In the genomic region with DNA sequence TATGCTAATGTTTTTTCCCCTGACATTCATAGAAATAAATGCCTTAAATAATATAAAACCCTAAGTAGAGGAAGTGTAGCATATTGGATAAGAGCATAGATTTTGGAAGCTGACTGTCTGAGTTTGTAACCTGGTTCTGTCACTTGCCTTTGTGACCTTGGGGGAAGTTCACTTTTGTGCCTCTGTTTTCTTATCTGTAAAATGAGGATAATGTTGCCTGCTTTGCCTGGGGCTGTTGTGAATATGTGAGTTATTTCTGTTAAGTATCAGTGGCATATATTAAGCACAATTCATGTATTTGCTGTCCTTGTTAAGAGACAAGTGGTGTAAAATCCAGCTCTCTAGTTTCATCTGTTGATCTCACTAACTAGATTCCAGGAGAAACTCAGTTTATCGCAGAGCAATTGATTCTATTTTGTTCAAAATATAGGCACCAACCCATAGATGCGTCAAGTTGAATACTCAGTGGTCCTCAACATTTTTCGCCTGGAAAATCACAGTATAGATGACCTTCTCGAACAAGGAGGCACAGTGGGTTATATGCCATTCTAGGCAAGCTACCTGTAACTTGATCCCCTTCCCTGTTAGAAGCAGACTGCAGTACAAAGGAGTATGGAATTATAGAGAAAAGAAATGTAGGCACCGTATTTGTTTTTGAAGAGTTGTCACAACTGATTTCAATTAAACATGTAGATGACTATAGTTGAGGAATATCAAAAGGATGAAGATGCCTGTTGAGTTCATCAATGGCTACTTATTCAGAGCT, we compare ENCODE assay signal across 2 cellular contexts.
TF ChIP-seq lines count a peak whose summit lies in the region.

No MANE protein-coding gene starts in this region.

TF ChIP-seq in A549, 52 proteins besides CTCF, POLR2A, EP300 and RAD21:
- TF ChIP-seq EHF (CRISPR knock-in tag; IDR thresholded peaks at IDR 0.05) (no peak), MAZ (IDR thresholded peaks at IDR 0.05; ENCODE audit: borderline replicate concordance, low read depth, low read length) (no peak), CHD4 (IDR thresholded peaks at IDR 0.05; ENCODE audit: borderline replicate concordance) (no peak), JUN (IDR thresholded peaks at IDR 0.05) (no peak), TFCP2L1 (CRISPR knock-in tag; IDR thresholded peaks at IDR 0.05) (no peak), TP53 (CRISPR knock-in tag; IDR thresholded peaks at IDR 0.05) (no peak), MYC (IDR thresholded peaks at IDR 0.05; ENCODE audit: borderline replicate concordance, low read length) (no peak), EHMT2 (IDR thresholded peaks at IDR 0.05; ENCODE audit: low read depth) (no peak), FOSL2 (IDR thresholded peaks at IDR 0.05) (no peak), FOSL2 (CRISPR knock-in tag; IDR thresholded peaks at IDR 0.05) (no peak), FOXS1 (CRISPR knock-in tag; IDR thresholded peaks at IDR 0.05) (no peak), PHF8 (IDR thresholded peaks at IDR 0.05; ENCODE audit: borderline replicate concordance, low read depth) (no peak), HOXB13 (CRISPR knock-in tag; IDR thresholded peaks at IDR 0.05; ENCODE audit: low read depth) (no peak), SMC3 (IDR thresholded peaks at IDR 0.05) (no peak)
- TF ChIP-seq, protein P1, sequence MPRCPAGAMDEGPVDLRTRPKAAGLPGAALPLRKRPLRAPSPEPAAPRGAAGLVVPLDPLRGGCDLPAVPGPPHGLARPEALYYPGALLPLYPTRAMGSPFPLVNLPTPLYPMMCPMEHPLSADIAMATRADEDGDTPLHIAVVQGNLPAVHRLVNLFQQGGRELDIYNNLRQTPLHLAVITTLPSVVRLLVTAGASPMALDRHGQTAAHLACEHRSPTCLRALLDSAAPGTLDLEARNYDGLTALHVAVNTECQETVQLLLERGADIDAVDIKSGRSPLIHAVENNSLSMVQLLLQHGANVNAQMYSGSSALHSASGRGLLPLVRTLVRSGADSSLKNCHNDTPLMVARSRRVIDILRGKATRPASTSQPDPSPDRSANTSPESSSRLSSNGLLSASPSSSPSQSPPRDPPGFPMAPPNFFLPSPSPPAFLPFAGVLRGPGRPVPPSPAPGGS (IDR thresholded peaks at IDR 0.05) = no peak

TF ChIP-seq in H1, 55 proteins besides CTCF, POLR2A, EP300 and RAD21:
- TF ChIP-seq CEBPB (IDR thresholded peaks at IDR 0.05; ENCODE audit: low read depth, low read length) = no peak
- no peak for TF ChIP-seq CREB1 (IDR thresholded peaks at IDR 0.05)
- no peak for TF ChIP-seq GTF2F1 (IDR thresholded peaks at IDR 0.05; ENCODE audit: borderline replicate concordance, low read depth, low read length)
- TF ChIP-seq POU5F1 (IDR thresholded peaks at IDR 0.05; ENCODE audit: low read depth, low read length) = no peak
- TF ChIP-seq TCF12 (IDR thresholded peaks at IDR 0.05; ENCODE audit: low read depth, low read length) = no peak
- TF ChIP-seq CHD2 (IDR thresholded peaks at IDR 0.05; ENCODE audit: low read length) = no peak
- no peak for TF ChIP-seq SIX5 (IDR thresholded peaks at IDR 0.05; ENCODE audit: low read depth, low read length)
- no peak for TF ChIP-seq SIRT6 (IDR thresholded peaks at IDR 0.05; ENCODE audit: low read length)
- TF ChIP-seq, protein P2, sequence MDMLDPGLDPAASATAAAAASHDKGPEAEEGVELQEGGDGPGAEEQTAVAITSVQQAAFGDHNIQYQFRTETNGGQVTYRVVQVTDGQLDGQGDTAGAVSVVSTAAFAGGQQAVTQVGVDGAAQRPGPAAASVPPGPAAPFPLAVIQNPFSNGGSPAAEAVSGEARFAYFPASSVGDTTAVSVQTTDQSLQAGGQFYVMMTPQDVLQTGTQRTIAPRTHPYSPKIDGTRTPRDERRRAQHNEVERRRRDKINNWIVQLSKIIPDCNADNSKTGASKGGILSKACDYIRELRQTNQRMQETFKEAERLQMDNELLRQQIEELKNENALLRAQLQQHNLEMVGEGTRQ (IDR thresholded peaks at IDR 0.05; ENCODE audit: low read length) = no peak
- no peak for TF ChIP-seq SRF (IDR thresholded peaks at IDR 0.05; ENCODE audit: low read depth, low read length)
- no peak for TF ChIP-seq YY1 (IDR thresholded peaks at IDR 0.05; ENCODE audit: low read depth, low read length)
- TF ChIP-seq TEAD4 (IDR thresholded peaks at IDR 0.05; ENCODE audit: low read depth, low read length) = no peak
- no peak for TF ChIP-seq RNF2 (IDR thresholded peaks at IDR 0.05; ENCODE audit: borderline replicate concordance, low read depth, low read length, missing control alignments, poor library complexity, severe bottlenecking)
- TF ChIP-seq, protein P3, sequence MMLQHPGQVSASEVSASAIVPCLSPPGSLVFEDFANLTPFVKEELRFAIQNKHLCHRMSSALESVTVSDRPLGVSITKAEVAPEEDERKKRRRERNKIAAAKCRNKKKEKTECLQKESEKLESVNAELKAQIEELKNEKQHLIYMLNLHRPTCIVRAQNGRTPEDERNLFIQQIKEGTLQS (IDR thresholded peaks at IDR 0.05; ENCODE audit: insufficient read depth, low read depth, low read length) = no peak
- no peak for TF ChIP-seq HDAC6 (IDR thresholded peaks at IDR 0.05; ENCODE audit: low read depth, low read length)
- no peak for TF ChIP-seq SAP30 (IDR thresholded peaks at IDR 0.05; ENCODE audit: insufficient read depth, insufficient replicate concordance, low read length)
- TF ChIP-seq ASH2L (IDR thresholded peaks at IDR 0.05; ENCODE audit: low read length) = no peak
